Comparison of ENCODE assay signal across 1 cellular context in genomic region chr21:15514073-15514946, GRCh38.
A peak's percentile ranks its signal among the peaks of the same experiment; 100 is the strongest.
TF ChIP-seq lines count a peak whose summit lies in the region.

No MANE protein-coding gene starts in this region.

TF ChIP-seq in HepG2, 621 proteins besides CTCF, POLR2A, EP300 and RAD21 (continued from another document and continues in another):
- TF ChIP-seq PLSCR1 (CRISPR knock-in tag; IDR thresholded peaks at IDR 0.05; ENCODE audit: borderline replicate concordance) (no peak), SRSF4 (IDR thresholded peaks at IDR 0.05; ENCODE audit: low read depth, low read length, poor library complexity, severe bottlenecking) (no peak), ZNF720 (CRISPR knock-in tag; IDR thresholded peaks at IDR 0.05) (no peak), ATM (IDR thresholded peaks at IDR 0.05; ENCODE audit: borderline replicate concordance) (no peak), KLF9 (CRISPR knock-in tag; IDR thresholded peaks at IDR 0.05; ENCODE audit: low read depth) (no peak), ASH2L (IDR thresholded peaks at IDR 0.05; ENCODE audit: insufficient read length, low read depth, low read length) (peak; percentile 95), ZKSCAN1 (IDR thresholded peaks at IDR 0.05; ENCODE audit: low read length) (no peak), ZNF354B (CRISPR knock-in tag; IDR thresholded peaks at IDR 0.05) (no peak), HOXA5 (CRISPR knock-in tag; IDR thresholded peaks at IDR 0.05) (no peak), HMGXB3 (CRISPR knock-in tag; IDR thresholded peaks at IDR 0.05; ENCODE audit: borderline replicate concordance) (no peak), FOXO4 (CRISPR knock-in tag; conservative IDR thresholded peaks at IDR 0.05) (no peak), ZFP62 (CRISPR knock-in tag; IDR thresholded peaks at IDR 0.05) (no peak), MED13 (CRISPR knock-in tag; IDR thresholded peaks at IDR 0.05) (no peak), MLX (CRISPR knock-in tag; IDR thresholded peaks at IDR 0.05) (peak; percentile 34; the same call in 1 of the 2 replicates), HNRNPUL1 (IDR thresholded peaks at IDR 0.05; ENCODE audit: low read depth, low read length) (no peak), PPARG (CRISPR knock-in tag; conservative IDR thresholded peaks at IDR 0.05) (peak; percentile 63; the same call in 1 of the 2 replicates), JUND (CRISPR knock-in tag; IDR thresholded peaks at IDR 0.05) (peak; percentile 41; the same call in 1 of the 2 replicates), ATF7-NPFF (CRISPR knock-in tag; IDR thresholded peaks at IDR 0.05; ENCODE audit: low read depth) (no peak), NFYC (CRISPR knock-in tag; IDR thresholded peaks at IDR 0.05) (0 out of 2 replicates have a peak, but pooled peaks have one; percentile 15), ATRX (CRISPR knock-in tag; IDR thresholded peaks at IDR 0.05; ENCODE audit: borderline replicate concordance) (no peak), ZNF256 (CRISPR knock-in tag; conservative IDR thresholded peaks at IDR 0.05) (no peak), ZMYM2 (CRISPR knock-in tag; IDR thresholded peaks at IDR 0.05) (no peak; the same call in 1 of the 2 replicates), NFE2 (CRISPR knock-in tag; IDR thresholded peaks at IDR 0.05) (no peak), TIGD3 (CRISPR knock-in tag; IDR thresholded peaks at IDR 0.05; ENCODE audit: borderline replicate concordance) (no peak), ZNF788 (CRISPR knock-in tag; IDR thresholded peaks at IDR 0.05; ENCODE audit: borderline replicate concordance) (no peak), TBX3 (IDR thresholded peaks at IDR 0.05; ENCODE audit: borderline replicate concordance) (peak; percentile 94), ZNF281 (CRISPR knock-in tag; IDR thresholded peaks at IDR 0.05; ENCODE audit: borderline replicate concordance) (peak; percentile 74; the same call in 1 of the 2 replicates), ARNT (IDR thresholded peaks at IDR 0.05) (no peak), ZNF530 (CRISPR knock-in tag; IDR thresholded peaks at IDR 0.05; ENCODE audit: low read depth) (no peak), ISX (CRISPR knock-in tag; conservative IDR thresholded peaks at IDR 0.05) (no peak), ELF1 (CRISPR knock-in tag; IDR thresholded peaks at IDR 0.05) (peak; percentile 61), ZNF616 (CRISPR knock-in tag; IDR thresholded peaks at IDR 0.05; ENCODE audit: low read depth) (no peak), ATF7 (IDR thresholded peaks at IDR 0.05) (no peak), ATF7 (CRISPR knock-in tag; IDR thresholded peaks at IDR 0.05) (no peak; the same call in 1 of the 2 replicates), SP1 (IDR thresholded peaks at IDR 0.05) (no peak), SP1 (CRISPR knock-in tag; IDR thresholded peaks at IDR 0.05) (peak; percentile 44; the same call in 1 of the 2 replicates), ZNF816 (CRISPR knock-in tag; IDR thresholded peaks at IDR 0.05; ENCODE audit: borderline replicate concordance) (no peak; the same call in 1 of the 2 replicates), HOXA9 (CRISPR knock-in tag; IDR thresholded peaks at IDR 0.05; ENCODE audit: borderline replicate concordance) (no peak), ZNF552 (CRISPR knock-in tag; IDR thresholded peaks at IDR 0.05; ENCODE audit: borderline replicate concordance) (no peak), ZNF678 (CRISPR knock-in tag; IDR thresholded peaks at IDR 0.05) (no peak), ZNF646 (CRISPR knock-in tag; IDR thresholded peaks at IDR 0.05) (no peak), ZNF264 (CRISPR knock-in tag; IDR thresholded peaks at IDR 0.05) (no peak), ZNF432 (CRISPR knock-in tag; IDR thresholded peaks at IDR 0.05; ENCODE audit: borderline replicate concordance) (no peak), GLMP (CRISPR knock-in tag; IDR thresholded peaks at IDR 0.05; ENCODE audit: borderline replicate concordance) (no peak), JARID2 (CRISPR knock-in tag; IDR thresholded peaks at IDR 0.05; ENCODE audit: insufficient replicate concordance) (no peak), ZNF878 (CRISPR knock-in tag; IDR thresholded peaks at IDR 0.05) (peak; percentile 93)
